Comparison of ENCODE assay signal across 8 cellular contexts in the genomic region with DNA sequence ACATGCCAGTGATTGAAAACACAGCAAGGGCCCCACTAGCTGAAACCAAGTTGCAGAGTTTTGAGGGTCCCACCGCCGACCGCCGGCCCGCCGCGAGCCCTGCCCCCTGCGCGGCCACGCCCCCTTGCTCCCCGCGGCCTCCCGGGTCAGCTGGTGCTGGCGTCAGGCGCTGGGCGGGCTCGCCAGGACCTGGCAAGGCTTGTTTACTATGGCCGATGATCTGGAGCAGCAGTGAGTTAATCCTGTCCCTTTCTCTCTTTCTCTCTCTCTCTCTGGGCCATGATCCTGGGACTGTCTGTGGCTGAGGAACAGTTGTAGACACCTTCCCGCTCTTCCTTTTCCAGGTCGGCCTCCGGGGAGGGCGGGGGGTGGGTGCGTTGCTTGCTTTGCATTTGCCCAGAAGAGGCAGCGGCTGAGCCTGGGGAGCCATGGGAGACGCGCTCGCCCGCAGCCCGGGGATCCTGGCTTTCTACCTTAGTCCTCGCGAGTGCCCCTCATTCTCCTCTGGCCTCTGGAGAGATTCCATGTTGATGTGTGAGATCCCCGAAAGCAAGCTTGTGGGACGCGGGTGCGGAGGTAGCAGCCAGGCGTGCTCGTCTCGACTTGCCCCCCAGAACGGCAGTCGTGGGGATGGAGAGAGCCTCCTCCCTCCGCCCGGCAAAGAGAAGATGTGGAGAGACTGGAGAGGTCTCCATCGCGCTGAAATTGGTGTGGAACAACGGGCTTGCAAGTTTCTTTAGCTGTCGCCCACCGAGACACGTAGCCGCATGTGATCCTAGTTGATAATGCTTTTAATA. TPM values are rescaled to one million over a fixed set of nuclear protein-coding genes. Genes with fewer than 3 reads are reported as not detected.
DNase-seq lines count a peak whose midpoint lies in the region; ATAC-seq and TF ChIP-seq lines count a peak whose summit lies in the region.

A gene with protein sequence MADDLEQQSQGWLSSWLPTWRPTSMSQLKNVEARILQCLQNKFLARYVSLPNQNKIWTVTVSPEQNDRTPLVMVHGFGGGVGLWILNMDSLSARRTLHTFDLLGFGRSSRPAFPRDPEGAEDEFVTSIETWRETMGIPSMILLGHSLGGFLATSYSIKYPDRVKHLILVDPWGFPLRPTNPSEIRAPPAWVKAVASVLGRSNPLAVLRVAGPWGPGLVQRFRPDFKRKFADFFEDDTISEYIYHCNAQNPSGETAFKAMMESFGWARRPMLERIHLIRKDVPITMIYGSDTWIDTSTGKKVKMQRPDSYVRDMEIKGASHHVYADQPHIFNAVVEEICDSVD (plus strand): TSS at position 202 of the 797 bp plus-strand sequence. CDS start 7 bp downstream, at position 209.

- no peak for TF ChIP-seq CTCF in AG04450 (IDR thresholded peaks at IDR 0.05; ENCODE audit: low read depth, low read length)

- 0 to 2% methylated on average over 32 to 37 of the region's 49 CpGs for WGBS in mesodermal cell (ENCODE audit: insufficient coverage in 2 of 2), 2 experiments

- peaks cover 15% of the 10 kb centered on the region for H3K4me1 ChIP-seq in mesodermal cell (ENCODE audit: control insufficient read depth, insufficient read depth, low read length, poor library complexity, severe bottlenecking)

- H3K27ac ChIP-seq in AG04450 (ENCODE audit: low read depth, low read length): peak within 1 kb of the TSS; percentile 89
- peak within 1 kb of the TSS; percentile 78 for H3K27ac ChIP-seq in mesodermal cell (ENCODE audit: low read depth, low read length, severe bottlenecking)

- CTCF ChIA-PET in AG04450 (lab: Charles Lee): interaction anchor here (0.8 to 4.4 kb wide), 14 partner anchors 8 to 274 kb away, joined by 3 to 47 read pairs (median 4); partner anchors contain the start of genes DAD1 and OXA1L

- H3K4me3 ChIP-seq in AG04450 (ENCODE audit: low read depth, low read length) (peak within 1 kb of the TSS; percentile 97), mesodermal cell (ENCODE audit: extremely low read depth, insufficient read depth, low read length, poor library complexity, severe bottlenecking) (peak within 1 kb of the TSS; percentile 89)

- TF ChIP-seq POLR2A in GM18505 (IDR thresholded peaks at IDR 0.05; ENCODE audit: borderline replicate concordance, extremely low read depth, insufficient read depth, insufficient read length): peak; percentile 67

- ATAC-seq in GM18505 (IDR thresholded peaks at IDR 0.05; ENCODE audit: unreplicated experiment) (peak; percentile 66), HG03039 (IDR thresholded peaks at IDR 0.05; ENCODE audit: unreplicated experiment) (peak; percentile 82)

- no peaks in the 10 kb centered on the region; the same call in 1 of the 2 replicates for H3K9me3 ChIP-seq in AG04450 (ENCODE audit: control insufficient read depth, insufficient read depth, low read length)
- no peaks in the 10 kb centered on the region for H3K9me3 ChIP-seq in mesodermal cell (ENCODE audit: control insufficient read depth, low read length)

- H3K36me3 ChIP-seq in mesodermal cell (ENCODE audit: control insufficient read depth, insufficient read depth, low read length): peaks cover 20% of the 10 kb centered on the region

- POLR2A ChIA-PET in AG04450 (lab: Yijun Ruan, JAX): interaction anchor here (0.7 to 2.3 kb wide), 4 partner anchors 9 to 409 kb away, joined by 3 to 12 read pairs (median 4); partner anchors contain the start of gene DAD1

- H3K27me3 ChIP-seq in AG04450 (ENCODE audit: control insufficient read depth, insufficient read depth, low read length): no peaks in the 10 kb centered on the region

- DNase-seq in AG04450 (ENCODE audit: low read depth, low spot score): no peak
- DNase-seq in NCI-H446 treated with DMSO at 0.1 percent for 48 hours (lab: John Stamatoyannopoulos, UW): peak; percentile 29
- DNase-seq in activated T-cell treated with anti-CD3 and anti-CD28 coated beads for 1 hour (ENCODE audit: low read depth): peak; percentile 42
- DNase-seq in epidermal melanocyte (ENCODE audit: insufficient read length, low spot score): peak; percentile 80
- DNase-seq in stimulated activated CD8-positive, alpha-beta memory T cell treated with anti-CD3 and anti-CD28 coated beads, Interleukin-7, amount 100 ng/mL, for 48 hours (ENCODE audit: extremely low read depth in 1 of 2, low read depth in 1 of 2): peak; percentile 34 to 39

RNA-seq across cellular contexts. Expression of the gene that starts here (rescaled TPM):
- polyA plus RNA-seq in AG04450 (2011; rRNA removed): 42.1 and 49.4 TPM in 2 replicates
- 39.7 and 44.9 TPM in 2 replicates for polyA minus RNA-seq in AG04450 (2011; rRNA and poly(A)+ RNA removed)
- 22.8 TPM for polyA plus RNA-seq in mesodermal cell (2013, experiment 1 of 2)
- polyA plus RNA-seq in mesodermal cell (2013, experiment 2 of 2): 20.2 TPM
